19 cellular contexts compared by ENCODE assay signal in genomic region chr5:172189693-172190296, GRCh38. TPM values are rescaled to one million over a fixed set of nuclear protein-coding genes. Genes with fewer than 3 reads are reported as not detected.
DNase-seq lines count a peak whose midpoint lies in the region; ATAC-seq and TF ChIP-seq lines count a peak whose summit lies in the region.
"Had no signal": no experiment of that assay in that cellular context is flagged by ENCODE, and none has a peak within 500 bp of the region (broad histone marks: within the 10 kb centered on the region; RNA-seq: fewer than 3 reads in every experiment).

No MANE protein-coding gene starts in this region.

- WGBS in hepatocyte (ENCODE audit: low lambda C conversion rate, missing lambda C conversion rate), result 55% methylated on average over 2 of the region's 3 CpGs

- peak overlapping the region; percentile 91 for H3K4me2 ChIP-seq in GM23338
- H3K4me2 ChIP-seq in hepatocyte, result peak overlapping the region; percentile 97
- H3K4me2 ChIP-seq: PC-9 had no signal

- H3K36me3 Mint-ChIP-seq in GM23338 (ENCODE audit: low read depth) (no peaks in the 10 kb centered on the region), osteocyte (ENCODE audit: unreplicated experiment) (no peaks in the 10 kb centered on the region)

- H3K9me3 ChIP-seq in SJCRH30 (replicated peaks) (no peaks in the 10 kb centered on the region), hepatocyte (ENCODE audit: low read depth) (no peaks in the 10 kb centered on the region)

- peak overlapping the region; percentile 96 for H3K4me3 ChIP-seq in GM23338
- peak overlapping the region; percentile 80 for H3K4me3 ChIP-seq in SJCRH30
- no peak overlapping the region for H3K4me3 ChIP-seq in hepatocyte
- H3K4me3 ChIP-seq: PC-9 had no signal

- H3K4me1 ChIP-seq in GM23338 (ENCODE audit: insufficient read depth) (peaks cover 20% of the 10 kb centered on the region), SJCRH30 (peaks cover 3% of the 10 kb centered on the region), hepatocyte (ENCODE audit: insufficient read depth) (peaks cover 6% of the 10 kb centered on the region)

- H3K36me3 ChIP-seq in GM23338 (ENCODE audit: insufficient read depth), result no peaks in the 10 kb centered on the region
- H3K36me3 ChIP-seq in SJCRH30, result no peaks in the 10 kb centered on the region
- no peaks in the 10 kb centered on the region for H3K36me3 ChIP-seq in hepatocyte (replicated peaks; ENCODE audit: insufficient read depth, low read depth)

- peak overlapping the region; percentile 82 for H3K4me3 Mint-ChIP-seq in GM23338
- peak overlapping the region; percentile 73 for H3K4me3 Mint-ChIP-seq in osteocyte (ENCODE audit: unreplicated experiment)
- H3K4me3 Mint-ChIP-seq: activated T-cell treated with anti-CD3 and anti-CD28 coated beads, Interleukin-2, amount 50 U/mL, for 4 hours; naive thymus-derived CD8-positive, alpha-beta T cell had no signal

- H3K79me2 ChIP-seq in GM23338 (replicated peaks; ENCODE audit: insufficient read depth) (peaks cover 21% of the 10 kb centered on the region), hepatocyte (peaks cover 20% of the 10 kb centered on the region)

- no peak overlapping the region for H3K27ac Mint-ChIP-seq in GM23338
- H3K27ac Mint-ChIP-seq in osteocyte (ENCODE audit: unreplicated experiment), result peak overlapping the region; percentile 99

- no peak for DNase-seq in GM23338 (ENCODE audit: low spot score)
- no peak for DNase-seq in SJCRH30
- no peak for DNase-seq in hepatocyte (ENCODE audit: low spot score)
- no peak for DNase-seq in osteocyte (ENCODE audit: extremely low spot score, unreplicated experiment)
- DNase-seq in NCI-H2196 treated with DMSO at 0.1 percent for 48 hours (lab: John Stamatoyannopoulos, UW; ENCODE audit: unreplicated experiment), result no peak
- no peak for DNase-seq in NCI-H82 (lab: John Stamatoyannopoulos, UW)
- DNase-seq: activated T-cell treated with anti-CD3 and anti-CD28 coated beads, Interleukin-2, amount 50 U/mL, for 4 hours; caudate nucleus; MM.1S; naive thymus-derived CD8-positive, alpha-beta T cell; NCI-H1930; NCI-H510A treated with DMSO at 0.1 percent for 48 hours; PC-9; stimulated activated CD4-positive, alpha-beta T cell treated with anti-CD3 and anti-CD28 coated beads, Interleukin-1b, Interleukin-23, amount 100 ng/mL, for 48 hours; substantia nigra had no signal

- H3K27ac ChIP-seq in GM23338 (ENCODE audit: low read depth) (no peak overlapping the region), SJCRH30 (peak overlapping the region; percentile 45), hepatocyte (no peak overlapping the region)
- H3K27ac ChIP-seq: PC-9 had no signal

- no peak for TF ChIP-seq CTCF in GM23338 (conservative IDR thresholded peaks at IDR 0.05; ENCODE audit: low read depth in 2 of 2)
- TF ChIP-seq CTCF in hepatocyte (IDR thresholded peaks at IDR 0.05; ENCODE audit: poor library complexity), result no peak
- no peak for TF ChIP-seq CTCF in osteocyte (IDR thresholded peaks at IDR 0.05)

- peaks cover 15% of the 10 kb centered on the region for H3K27me3 Mint-ChIP-seq in GM23338 (ENCODE audit: insufficient read depth, low read depth, poor library complexity)
- H3K27me3 Mint-ChIP-seq in osteocyte (ENCODE audit: unreplicated experiment), result no peaks in the 10 kb centered on the region
- H3K27me3 Mint-ChIP-seq: naive thymus-derived CD8-positive, alpha-beta T cell had no signal

- ATAC-seq in GM23338, result no peak
- no peak for ATAC-seq in HG02798 (IDR thresholded peaks at IDR 0.05; ENCODE audit: poor library complexity, unreplicated experiment)
- ATAC-seq in GM21528 (IDR thresholded peaks at IDR 0.05; ENCODE audit: low FRiP score, unreplicated experiment), result no peak
- ATAC-seq: activated T-cell treated with anti-CD3 and anti-CD28 coated beads, Interleukin-2, amount 50 U/mL, for 4 hours; naive thymus-derived CD8-positive, alpha-beta T cell; sciatic nerve had no signal

- peaks cover 25% of the 10 kb centered on the region for H3K4me1 Mint-ChIP-seq in GM23338
- H3K4me1 Mint-ChIP-seq in osteocyte (ENCODE audit: unreplicated experiment), result peaks cover 40% of the 10 kb centered on the region

- H3K9me3 Mint-ChIP-seq in GM23338 (no peaks in the 10 kb centered on the region), osteocyte (ENCODE audit: unreplicated experiment) (no peaks in the 10 kb centered on the region)
- H3K9me3 Mint-ChIP-seq: activated T-cell treated with anti-CD3 and anti-CD28 coated beads, Interleukin-2, amount 50 U/mL, for 4 hours; naive thymus-derived CD8-positive, alpha-beta T cell had no signal

- H4K20me1 ChIP-seq in GM23338 (replicated peaks; ENCODE audit: insufficient read depth) (no peaks in the 10 kb centered on the region), hepatocyte (ENCODE audit: insufficient read depth, poor library complexity, severe bottlenecking) (no peaks in the 10 kb centered on the region)

- H3F3A ChIP-seq in GM23338 (replicated peaks; ENCODE audit: low read depth), result peaks cover 11% of the 10 kb centered on the region

- H3K27me3 ChIP-seq in GM23338 (ENCODE audit: insufficient read depth) (peaks cover 15% of the 10 kb centered on the region), SJCRH30 (no peaks in the 10 kb centered on the region), hepatocyte (no peaks in the 10 kb centered on the region)

- H3K9me2 ChIP-seq in GM23338 (ENCODE audit: insufficient read depth) (no peaks in the 10 kb centered on the region), hepatocyte (replicated peaks; ENCODE audit: insufficient read depth) (no peaks in the 10 kb centered on the region)

- peak overlapping the region; percentile 90 for H2AFZ ChIP-seq in GM23338
- H2AFZ ChIP-seq in hepatocyte, result peak overlapping the region; percentile 43
- H2AFZ ChIP-seq: PC-9 had no signal

TF ChIP-seq in GM23338, 12 proteins besides CTCF, POLR2A, EP300 and RAD21 (continues in another document):
- no peak for TF ChIP-seq EZH2phosphoT487 (IDR thresholded peaks at IDR 0.05; ENCODE audit: unreplicated experiment)
- TF ChIP-seq REST (IDR thresholded peaks at IDR 0.05; ENCODE audit: unreplicated experiment), result no peak
- TF ChIP-seq ZNF114 (CRISPR knock-in tag; IDR thresholded peaks at IDR 0.05), result no peak
- no peak for TF ChIP-seq EZH2 (IDR thresholded peaks at IDR 0.05; ENCODE audit: low read depth, unreplicated experiment)
- TF ChIP-seq ZNF331 (CRISPR knock-in tag; IDR thresholded peaks at IDR 0.05; ENCODE audit: low read depth), result no peak

RNA-seq across cellular contexts. Expression of gene STK10, which starts 1.8 kb away (rescaled TPM):
- 17.8 and 19.6 TPM in 2 replicates for total RNA-seq in GM23338 (2014; rRNA removed; shearing (Covaris generic))
- polyA plus RNA-seq in GM23338 (2016; fragmentation: Nextera tagmentation; extraction: Ambion mirVana) (7.5 and 9.3 TPM in 2 replicates), hepatocyte (11.3 and 18.0 TPM in 2 replicates)
- 14.5 and 15.7 TPM in 2 replicates for total RNA-seq in SJCRH30 (2014; rRNA removed; shearing (Covaris generic))
- total RNA-seq in hepatocyte (5.2 and 19.3 TPM in 2 replicates), osteocyte (66.2 and 86.0 TPM in 2 replicates)

RNA-seq across cellular contexts. Expression of gene EFCAB9, which starts 4.2 kb away (rescaled TPM):
- not detected in 2 replicates for total RNA-seq in GM23338 (2014; rRNA removed; shearing (Covaris generic))
- polyA plus RNA-seq in GM23338 (2016; fragmentation: Nextera tagmentation; extraction: Ambion mirVana) (not detected in 2 replicates), hepatocyte (not detected in 2 replicates)
- total RNA-seq in SJCRH30 (2014; rRNA removed; shearing (Covaris generic)), result not detected in 2 replicates
- total RNA-seq in hepatocyte (not detected in 2 replicates), osteocyte (not detected in 2 replicates)
- total RNA-seq: activated T-cell treated with anti-CD3 and anti-CD28 coated beads, Interleukin-2, amount 50 U/mL, for 4 hours; liver; naive thymus-derived CD8-positive, alpha-beta T cell; PC-9; sciatic nerve had no signal
- polyA plus RNA-seq: liver; naive thymus-derived CD8-positive, alpha-beta T cell had no signal
